10 cellular contexts compared by ENCODE assay signal in genomic region chr6:24935753-24936152, GRCh38.
DNase-seq lines count a peak whose midpoint lies in the region; ATAC-seq, FAIRE-seq and TF ChIP-seq lines count a peak whose summit lies in the region.
"Had no signal": no experiment of that assay in that cellular context is flagged by ENCODE, and none has a peak within 500 bp of the region (broad histone marks: within the 10 kb centered on the region; RNA-seq: fewer than 3 reads in every experiment).

A gene with protein sequence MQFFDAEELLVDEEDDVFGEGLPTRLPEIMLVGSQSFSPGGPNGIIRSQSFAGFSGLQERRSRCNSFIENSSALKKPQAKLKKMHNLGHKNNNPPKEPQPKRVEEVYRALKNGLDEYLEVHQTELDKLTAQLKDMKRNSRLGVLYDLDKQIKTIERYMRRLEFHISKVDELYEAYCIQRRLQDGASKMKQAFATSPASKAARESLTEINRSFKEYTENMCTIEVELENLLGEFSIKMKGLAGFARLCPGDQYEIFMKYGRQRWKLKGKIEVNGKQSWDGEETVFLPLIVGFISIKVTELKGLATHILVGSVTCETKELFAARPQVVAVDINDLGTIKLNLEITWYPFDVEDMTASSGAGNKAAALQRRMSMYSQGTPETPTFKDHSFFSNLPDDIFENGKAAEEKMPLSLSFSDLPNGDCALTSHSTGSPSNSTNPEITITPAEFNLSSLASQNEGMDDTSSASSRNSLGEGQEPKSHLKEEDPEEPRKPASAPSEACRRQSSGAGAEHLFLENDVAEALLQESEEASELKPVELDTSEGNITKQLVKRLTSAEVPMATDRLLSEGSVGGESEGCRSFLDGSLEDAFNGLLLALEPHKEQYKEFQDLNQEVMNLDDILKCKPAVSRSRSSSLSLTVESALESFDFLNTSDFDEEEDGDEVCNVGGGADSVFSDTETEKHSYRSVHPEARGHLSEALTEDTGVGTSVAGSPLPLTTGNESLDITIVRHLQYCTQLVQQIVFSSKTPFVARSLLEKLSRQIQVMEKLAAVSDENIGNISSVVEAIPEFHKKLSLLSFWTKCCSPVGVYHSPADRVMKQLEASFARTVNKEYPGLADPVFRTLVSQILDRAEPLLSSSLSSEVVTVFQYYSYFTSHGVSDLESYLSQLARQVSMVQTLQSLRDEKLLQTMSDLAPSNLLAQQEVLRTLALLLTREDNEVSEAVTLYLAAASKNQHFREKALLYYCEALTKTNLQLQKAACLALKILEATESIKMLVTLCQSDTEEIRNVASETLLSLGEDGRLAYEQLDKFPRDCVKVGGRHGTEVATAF (minus strand): TSS chr6:24935960. CDS start chr6:24935898, 62 bp downstream.

- peak; percentile 62 for DNase-seq in activated CD4-positive, alpha-beta T cell treated with anti-CD3 and anti-CD28 coated beads for 1 hour
- DNase-seq in effector CD4-positive, alpha-beta T cell, result peak; percentile 65
- no peak for DNase-seq in retinal pigment epithelial cell (ENCODE audit: low read depth)
- no peak for DNase-seq in D721Med (ENCODE audit: insufficient read length, low spot score)
- no peak for DNase-seq in NCI-H526 (lab: John Stamatoyannopoulos, UW)

- peak; percentile 10 for TF ChIP-seq CTCF in retinal pigment epithelial cell (conservative IDR thresholded peaks at IDR 0.05; ENCODE audit: low read depth, low read length)
- TF ChIP-seq CTCF in D721Med (IDR thresholded peaks at IDR 0.05; ENCODE audit: insufficient read depth, missing control alignments), result no peak

- no peak within 1 kb of the TSS for H3K4me3 ChIP-seq in retinal pigment epithelial cell (ENCODE audit: low read length)
- H3K4me3 ChIP-seq: K562 had no signal

- TF ChIP-seq POLR2A in GM18526 (IDR thresholded peaks at IDR 0.05; ENCODE audit: extremely low read depth, insufficient read length), result peak; percentile 49

- peak; percentile 32 for ATAC-seq in HG03439 (IDR thresholded peaks at IDR 0.05; ENCODE audit: unreplicated experiment)
- no peak for ATAC-seq in HG02763 (IDR thresholded peaks at IDR 0.05; ENCODE audit: unreplicated experiment)
- ATAC-seq: K562 had no signal

- no peak for FAIRE-seq in D721Med (lab: Jason Lieb, UNC)
- FAIRE-seq: keratinocyte had no signal

Comparison
In these comparisons a context has a peak if more than half of its experiments do, and no peak if none do; other contexts are left out.
1. DNase-seq: peak in activated CD4-positive, alpha-beta T cell treated with anti-CD3 and anti-CD28 coated beads for 1 hour (single experiment) and effector CD4-positive, alpha-beta T cell (single experiment); none in retinal pigment epithelial cell (single experiment), D721Med (single experiment) and NCI-H526 (0 of 2).